Comparison of ENCODE assay signal across 24 cellular contexts in genomic region chr10:88097092-88097894, GRCh38.
DNase-seq lines count a peak whose midpoint lies in the region; ATAC-seq and TF ChIP-seq lines count a peak whose summit lies in the region.
"Had no signal": no experiment of that assay in that cellular context is flagged by ENCODE, and none has a peak within 500 bp of the region (broad histone marks: within the 10 kb centered on the region; RNA-seq: fewer than 3 reads in every experiment).

No MANE protein-coding gene starts in this region.

- POLR2A ChIA-PET in IMR-90 (lab: Charles Lee; ENCODE audit: unreplicated experiment), result no interaction called here

- peak overlapping the region; percentile 33; the same call in 1 of the 2 replicates for H2AK5ac ChIP-seq in IMR-90 (ENCODE audit: low read depth, low read length)

- H3K56ac ChIP-seq in IMR-90 (ENCODE audit: extremely low read depth, insufficient read depth, low read length), result no peak overlapping the region

- TF ChIP-seq RAD21 in IMR-90 (IDR thresholded peaks at IDR 0.05; ENCODE audit: low read length), result no peak

- H2BK15ac ChIP-seq in IMR-90 (ENCODE audit: low read depth, low read length), result no peak overlapping the region

- no peaks in the 10 kb centered on the region for H3K9me3 ChIP-seq in IMR-90 (ENCODE audit: control insufficient read depth, insufficient read depth, low read length)
- no peaks in the 10 kb centered on the region for H3K9me3 ChIP-seq in lower lobe of right lung
- no peaks in the 10 kb centered on the region for H3K9me3 ChIP-seq in BE2C
- H3K9me3 ChIP-seq: BLaER1, breast epithelium, SJSA1, stomach had no signal

- no peak overlapping the region for H3K4ac ChIP-seq in IMR-90 (ENCODE audit: low read depth, low read length)

- no peak overlapping the region for H2AK9ac ChIP-seq in IMR-90 (replicated peaks; ENCODE audit: low read depth, low read length, poor library complexity)

- DNase-seq in AG10803 (ENCODE audit: low read depth) (peak; percentile 37), IMR-90 (peak; percentile 68), SIG-M5 treated with dmso at 0.1 percent for 504 hours (lab: John Stamatoyannopoulos, UW; ENCODE audit: unreplicated experiment) (peak; percentile 83), lower lobe of right lung (no peak), dermis blood vessel endothelial cell (no peak), BE2C (no peak), anterior cingulate cortex (lab: John Stamatoyannopoulos, UW) (no peak)
- DNase-seq: activated CD4-positive, alpha-beta T cell treated with anti-CD3 and anti-CD28 coated beads, Interleukin-2, amount 50 U/mL, for 4 hours; activated effector memory CD4-positive, alpha-beta T cell treated with Interleukin-2 at 50 U/mL for 16 hours; foreskin melanocyte; kidney; mammary epithelial cell; NCI-H1417; NCI-H526 treated with DMSO at 0.1 percent for 48 hours; nucleus accumbens; PC-9; retina; stimulated activated CD4-positive, alpha-beta T cell treated with anti-CD3 and anti-CD28 coated beads, Interleukin-12 subunit alpha, Interleukin-12 subunit beta, amount 100 ng/mL, for 4 hours; stomach had no signal

- H3K36me3 ChIP-seq in IMR-90 (ENCODE audit: control insufficient read depth, insufficient read depth, low read length), result no peaks in the 10 kb centered on the region
- no peaks in the 10 kb centered on the region for H3K36me3 ChIP-seq in lower lobe of right lung
- no peaks in the 10 kb centered on the region for H3K36me3 ChIP-seq in BE2C
- H3K36me3 ChIP-seq: BLaER1, breast epithelium, SJSA1, stomach had no signal

- no peak for TF ChIP-seq POLR2A in IMR-90 (IDR thresholded peaks at IDR 0.05; ENCODE audit: low read depth, low read length)

- H3K27ac ChIP-seq in IMR-90 (ENCODE audit: insufficient read depth, low read length) (no peak overlapping the region), lower lobe of right lung (no peak overlapping the region)
- H3K27ac ChIP-seq: BLaER1, breast epithelium, KMS-11, PC-9, SJSA1 had no signal

- in situ Hi-C loops in IMR-90 (cut with MboI; ENCODE audit: low sequenced_read_pairs), result no loop called here

- peak overlapping the region; percentile 78 for H4K5ac ChIP-seq in IMR-90 (ENCODE audit: low read depth, low read length)

- no peak overlapping the region for H3K9ac ChIP-seq in IMR-90 (ENCODE audit: low read depth, low read length)
- H3K9ac ChIP-seq: BLaER1, KMS-11 had no signal

- CTCF ChIA-PET in IMR-90 (lab: Yijun Ruan, JAX), result no interaction called here

- BruUV-seq in IMR-90 (replicated peaks; lab: Mats Ljungman, UMichigan), result no TSS peak

- no peaks in the 10 kb centered on the region for H3K79me1 ChIP-seq in IMR-90 (ENCODE audit: low read depth in 1 of 2, low read length in 2 of 2)

- peaks cover 5% of the 10 kb centered on the region for H3K4me1 ChIP-seq in IMR-90 (ENCODE audit: control insufficient read depth, insufficient read depth, low read length)
- peaks cover 4% of the 10 kb centered on the region for H3K4me1 ChIP-seq in lower lobe of right lung
- H3K4me1 ChIP-seq in BE2C, result peaks cover 4% of the 10 kb centered on the region; the same call in 1 of the 2 replicates
- H3K4me1 ChIP-seq: BLaER1, breast epithelium had no signal

- peak overlapping the region; percentile 64; the same call in 1 of the 2 replicates for H3K18ac ChIP-seq in IMR-90 (ENCODE audit: low read depth, low read length)

- dilution Hi-C loops in IMR-90 (cut with HindIII; ENCODE audit: low sequenced_read_pairs, unreplicated experiment), result no loop called here

- no CpG with 5 or more reads among the region's 2 CpGs for WGBS in IMR-90 (ENCODE audit: extremely low coverage in 2 of 2, insufficient read length in 1 of 2), 2 experiments

- H4K20me1 ChIP-seq in IMR-90 (ENCODE audit: insufficient read depth, low read length), result no peaks in the 10 kb centered on the region
- H4K20me1 ChIP-seq: BLaER1 had no signal

- H3K14ac ChIP-seq in IMR-90 (replicated peaks; ENCODE audit: low read depth, low read length), result peak overlapping the region; percentile 3; the same call in 1 of the 2 replicates

- no peak overlapping the region for H3K4me3 ChIP-seq in AG10803 (ENCODE audit: low read length)
- H3K4me3 ChIP-seq in IMR-90 (ENCODE audit: insufficient read depth, low read depth, low read length), result no peak overlapping the region
- H3K4me3 ChIP-seq in lower lobe of right lung, result no peak overlapping the region
- H3K4me3 ChIP-seq in BE2C (ENCODE audit: low read depth, low read length), result no peak overlapping the region
- H3K4me3 ChIP-seq: BLaER1, breast epithelium, PC-9, SJSA1, stomach had no signal

- intact Hi-C loops in IMR-90 (cut with micrococcal nuclease) (loop anchor here (5.0 kb wide), 2 partner anchors 65 to 235 kb away; partner anchors contain the start of genes KLLN and PTEN), lower lobe of right lung (cut with DNase I) (no loop called here)

- H3K23ac ChIP-seq in IMR-90 (ENCODE audit: low read depth, low read length), result no peak overlapping the region

- H3K4me2 ChIP-seq in IMR-90 (ENCODE audit: low read depth, low read length), result no peak overlapping the region
- H3K4me2 ChIP-seq: BLaER1, KMS-11, PC-9 had no signal

- no peak overlapping the region for H4K91ac ChIP-seq in IMR-90 (ENCODE audit: insufficient read depth, low read depth, low read length)

- no peak overlapping the region for H2BK5ac ChIP-seq in IMR-90 (ENCODE audit: low read depth, low read length, poor library complexity, severe bottlenecking)

- peak overlapping the region; percentile 48; the same call in 1 of the 2 replicates for H2BK20ac ChIP-seq in IMR-90 (ENCODE audit: low read depth, low read length)

- ATAC-seq in IMR-90 (ENCODE audit: low read depth) (no peak), lower lobe of right lung (peak; percentile 37 to 45), HG02970 (IDR thresholded peaks at IDR 0.05; ENCODE audit: low FRiP score, unreplicated experiment) (no peak)

- no peaks in the 10 kb centered on the region; the same call in 1 of the 2 replicates for H3K27me3 ChIP-seq in IMR-90 (ENCODE audit: control insufficient read depth, insufficient read depth, low read length)
- no peaks in the 10 kb centered on the region for H3K27me3 ChIP-seq in lower lobe of right lung (ENCODE audit: low read depth)
- H3K27me3 ChIP-seq in BE2C, result no peaks in the 10 kb centered on the region
- H3K27me3 ChIP-seq: BLaER1, breast epithelium, SJSA1, stomach had no signal

- 0 out of 2 replicates have a peak, but pooled peaks cover 2% of the 10 kb centered on the region for H3K9me1 ChIP-seq in IMR-90 (ENCODE audit: insufficient read depth, low read length)

- TF ChIP-seq CTCF in AG10803 (conservative IDR thresholded peaks at IDR 0.05; ENCODE audit: low read length) (no peak), IMR-90 (conservative IDR thresholded peaks at IDR 0.05; ENCODE audit: low read depth, low read length) (no peak), lower lobe of right lung (IDR thresholded peaks at IDR 0.05) (no peak), BE2C (IDR thresholded peaks at IDR 0.05; ENCODE audit: low read depth, low read length) (no peak)

- H2BK120ac ChIP-seq in IMR-90 (ENCODE audit: low read depth, low read length), result no peak overlapping the region

- H4K8ac ChIP-seq in IMR-90 (ENCODE audit: low read depth in 2 of 2, low read length in 2 of 2), result peak overlapping the region in 1 of 2 experiments; percentile 7; a peak in 1 of 4 replicates

- H2AFZ ChIP-seq in IMR-90 (replicated peaks; ENCODE audit: low read length, poor library complexity), result no peak overlapping the region
- H2AFZ ChIP-seq: PC-9 had no signal

TF ChIP-seq in IMR-90, 13 proteins besides CTCF, POLR2A, EP300 and RAD21:
- TF ChIP-seq RFX5 (IDR thresholded peaks at IDR 0.05; ENCODE audit: low read depth, low read length), result no peak
- no peak for TF ChIP-seq MXI1 (IDR thresholded peaks at IDR 0.05; ENCODE audit: borderline replicate concordance, low read depth, low read length)
- TF ChIP-seq CEBPB (IDR thresholded peaks at IDR 0.05; ENCODE audit: low read depth, low read length), result no peak
- no peak for TF ChIP-seq ELK1 (IDR thresholded peaks at IDR 0.05; ENCODE audit: borderline replicate concordance, low read depth, low read length)
- TF ChIP-seq BHLHE40 (IDR thresholded peaks at IDR 0.05; ENCODE audit: low read depth, low read length), result no peak
- no peak for TF ChIP-seq USF2 (IDR thresholded peaks at IDR 0.05; ENCODE audit: low read depth, low read length)

Comparison
In these comparisons a context has a peak if more than half of its experiments do, and no peak if none do; other contexts are left out.
1. DNase-seq: peak in AG10803 (single experiment), IMR-90 (single experiment) and SIG-M5 treated with dmso at 0.1 percent for 504 hours (single experiment); none in lower lobe of right lung (single experiment), dermis blood vessel endothelial cell (single experiment), BE2C (single experiment) and anterior cingulate cortex (0 of 58).
2. ATAC-seq: peak in lower lobe of right lung (2 of 2); none in IMR-90 (single experiment) and HG02970 (single experiment).